Comparison of ENCODE assay signal across 16 cellular contexts in the genomic region with DNA sequence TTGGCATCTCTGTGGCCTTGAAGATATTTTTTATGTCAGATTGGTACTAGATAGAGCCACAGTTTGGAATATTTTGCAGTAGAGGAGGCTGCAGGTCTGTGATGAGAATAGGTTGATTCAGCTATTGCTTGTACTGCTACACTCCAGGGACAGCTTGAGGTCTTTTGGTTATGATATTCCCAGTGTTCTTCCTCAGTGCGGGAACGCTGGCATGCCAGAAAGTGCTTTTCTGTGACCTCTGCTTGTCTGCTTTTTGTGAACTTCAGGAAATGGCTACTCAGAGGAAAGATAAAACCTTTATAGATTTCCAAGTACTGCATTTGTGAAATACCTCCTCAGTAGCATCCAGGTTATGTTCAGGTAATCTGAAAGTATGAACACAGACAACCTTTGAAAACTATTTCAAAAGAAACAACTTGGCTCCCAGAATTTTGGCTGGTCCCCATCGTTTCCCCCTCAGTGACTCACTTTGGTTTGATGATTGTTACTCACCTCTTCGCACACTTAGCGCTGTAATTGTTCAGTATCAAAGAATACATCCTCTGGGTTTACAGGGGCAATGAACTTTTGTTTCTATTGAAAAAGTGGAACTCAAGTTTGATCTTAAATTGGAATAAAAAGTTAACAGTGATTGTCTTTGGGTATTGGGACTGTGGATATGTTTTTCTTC.
"Had no signal": no experiment of that assay in that cellular context is flagged by ENCODE, and none has a peak within 500 bp of the region (broad histone marks: within the 10 kb centered on the region; RNA-seq: fewer than 3 reads in every experiment).

No MANE protein-coding gene starts in this region.

- H3K4me1 ChIP-seq: colonic mucosa, gastroesophageal sphincter, sigmoid colon, spleen, suprapubic skin had no signal

- H3K27me3 ChIP-seq: colonic mucosa, gastroesophageal sphincter, sigmoid colon had no signal

- H3K4me1 Mint-ChIP-seq: activated naive CD8-positive, alpha-beta T cell treated with anti-CD3 and anti-CD28 coated beads, Interleukin-2, amount 50 U/mL, for 24 hours; neural crest cell had no signal

- H3K36me3 ChIP-seq: colonic mucosa, gastroesophageal sphincter, heart right ventricle, sigmoid colon, spleen, suprapubic skin had no signal

- DNase-seq: activated CD4-positive, alpha-beta T cell treated with anti-CD3 and anti-CD28 coated beads, Interleukin-2, amount 50 U/mL, for 1 hour; activated CD4-positive, CD25-positive, alpha-beta regulatory T cell; activated naive CD4-positive, alpha-beta T cell treated with anti-CD3 and anti-CD28 coated beads for 36 hours; activated naive CD8-positive, alpha-beta T cell treated with anti-CD3 and anti-CD28 coated beads, Interleukin-2, amount 50 U/mL, for 24 hours; aorta; caudate nucleus; colonic mucosa; heart right ventricle; sigmoid colon; spleen; SW 1271; trophoblast cell had no signal

- H3K27ac ChIP-seq: colonic mucosa, gastroesophageal sphincter, heart right ventricle, sigmoid colon, spleen, suprapubic skin had no signal

- H3K4me3 ChIP-seq: colonic mucosa, gastroesophageal sphincter, heart right ventricle, sigmoid colon, spleen, suprapubic skin had no signal

- H3K9me3 ChIP-seq: colonic mucosa, gastroesophageal sphincter, heart right ventricle, sigmoid colon, spleen, suprapubic skin had no signal

- H3K9me3 Mint-ChIP-seq: activated naive CD4-positive, alpha-beta T cell treated with anti-CD3 and anti-CD28 coated beads for 36 hours; activated naive CD8-positive, alpha-beta T cell treated with anti-CD3 and anti-CD28 coated beads, Interleukin-2, amount 50 U/mL, for 24 hours; neural crest cell; stimulated activated naive CD8-positive, alpha-beta T cell treated with anti-CD3 and anti-CD28 coated beads, Interleukin-15, Interleukin-2, amounts not matched to agents 100 ng/mL and 50 ng/mL, for 24 hours had no signal

- H3K27ac Mint-ChIP-seq: activated naive CD4-positive, alpha-beta T cell treated with anti-CD3 and anti-CD28 coated beads for 36 hours; activated naive CD8-positive, alpha-beta T cell treated with anti-CD3 and anti-CD28 coated beads, Interleukin-2, amount 50 U/mL, for 24 hours; stimulated activated naive CD8-positive, alpha-beta T cell treated with anti-CD3 and anti-CD28 coated beads, Interleukin-15, Interleukin-2, amounts not matched to agents 100 ng/mL and 50 ng/mL, for 24 hours had no signal

- H3K4me3 Mint-ChIP-seq: activated naive CD4-positive, alpha-beta T cell treated with anti-CD3 and anti-CD28 coated beads for 36 hours; activated naive CD8-positive, alpha-beta T cell treated with anti-CD3 and anti-CD28 coated beads, Interleukin-2, amount 50 U/mL, for 24 hours; neural crest cell; stimulated activated naive CD8-positive, alpha-beta T cell treated with anti-CD3 and anti-CD28 coated beads, Interleukin-15, Interleukin-2, amounts not matched to agents 100 ng/mL and 50 ng/mL, for 24 hours had no signal

- ATAC-seq: activated naive CD8-positive, alpha-beta T cell treated with anti-CD3 and anti-CD28 coated beads, Interleukin-2, amount 50 U/mL, for 24 hours; gastroesophageal sphincter; heart right ventricle had no signal
